ENCODE assay signal across 18 cellular contexts in genomic region chr12:127720334-127720733, GRCh38.
"Had no signal": no experiment of that assay in that cellular context is flagged by ENCODE, and none has a peak within 500 bp of the region (broad histone marks: within the 10 kb centered on the region; RNA-seq: fewer than 3 reads in every experiment).

No MANE protein-coding gene starts in this region.

- H3K27ac ChIP-seq: coronary artery, esophagus muscularis mucosa, foreskin keratinocyte, gastroesophageal sphincter, heart left ventricle, hepatocyte, left lung, lower lobe of right lung had no signal

- H3K4me1 ChIP-seq: esophagus muscularis mucosa, foreskin keratinocyte, gastroesophageal sphincter, heart left ventricle, left lung, lower lobe of right lung had no signal

- DNase-seq: dermis blood vessel endothelial cell; effector CD4-positive, alpha-beta T cell; effector memory CD4-positive, alpha-beta T cell; foreskin keratinocyte; heart left ventricle; hypothalamus; left cardiac atrium; left lung; left ventricle myocardium superior; lower lobe of right lung; mesenchymal stem cell; mucosa of descending colon; naive B cell had no signal

- H3K4me3 ChIP-seq: coronary artery, dorsolateral prefrontal cortex, esophagus muscularis mucosa, gastroesophageal sphincter, heart left ventricle, hepatocyte, left lung, lower lobe of right lung, mucosa of descending colon had no signal

- H3K4me2 ChIP-seq: hepatocyte had no signal

- H3K9me3 ChIP-seq: esophagus muscularis mucosa, gastroesophageal sphincter, heart left ventricle, left lung, lower lobe of right lung, mucosa of descending colon had no signal

- H3K27me3 ChIP-seq: dorsolateral prefrontal cortex, esophagus muscularis mucosa, foreskin keratinocyte, gastroesophageal sphincter, heart left ventricle, hepatocyte, left lung had no signal

- H3K36me3 ChIP-seq: esophagus muscularis mucosa, gastroesophageal sphincter, heart left ventricle, left lung, lower lobe of right lung had no signal

- H2AFZ ChIP-seq: hepatocyte had no signal
